Comparison of ENCODE assay signal across 20 cellular contexts in genomic region chr2:225590932-225591331, GRCh38.
DNase-seq lines count a peak whose midpoint lies in the region; ATAC-seq, FAIRE-seq and TF ChIP-seq lines count a peak whose summit lies in the region.
"Had no signal": no experiment of that assay in that cellular context is flagged by ENCODE, and none has a peak within 500 bp of the region (broad histone marks: within the 10 kb centered on the region; RNA-seq: fewer than 3 reads in every experiment).

No MANE protein-coding gene starts in this region.

- no peak overlapping the region for H3K9ac ChIP-seq in K562 (ENCODE audit: insufficient read depth in 1 of 2, low read depth in 2 of 2, low read length in 2 of 2)
- H3K9ac ChIP-seq: GM23248 had no signal

- H3K27ac ChIP-seq in K562 (ENCODE audit: extremely low read depth, low read depth, low read length) (no peak overlapping the region), gastroesophageal sphincter (no peak overlapping the region)
- H3K27ac ChIP-seq: C4-2B, GM23248 had no signal

- in situ Hi-C loops in K562 (cut with MboI), result no loop called here

- no peaks in the 10 kb centered on the region for H3K36me3 ChIP-seq in K562 (ENCODE audit: control insufficient read depth, insufficient read depth, low read length)
- H3K36me3 ChIP-seq in gastroesophageal sphincter, result no peaks in the 10 kb centered on the region
- H3K36me3 ChIP-seq: HAP-1 had no signal

- H3K4me3 ChIP-seq in K562, result no peak overlapping the region
- no peak overlapping the region for H3K4me3 ChIP-seq in gastroesophageal sphincter
- H3K4me3 ChIP-seq: GM23248, HAP-1 had no signal

- H3K9me1 ChIP-seq in K562 (ENCODE audit: control insufficient read depth, insufficient read depth, low read length), result no peaks in the 10 kb centered on the region

- H3K4me3 Mint-ChIP-seq in stimulated activated effector memory CD8-positive, alpha-beta T cell treated with anti-CD3 and anti-CD28 coated beads, Interleukin-12 subunit alpha, Interleukin-12 subunit beta, amount 100 ng/mL, for 72 hours, result no peak overlapping the region
- no peak overlapping the region for H3K4me3 Mint-ChIP-seq in natural killer cell treated with Interleukin-12 subunit alpha and Interleukin-12 subunit beta and Interleukin-15 and Interleukin-18, amount 100 ng/mL, for 72 hours
- H3K4me3 Mint-ChIP-seq: CD4-positive, alpha-beta T cell had no signal

- no peaks in the 10 kb centered on the region for H3K36me3 Mint-ChIP-seq in stimulated activated effector memory CD8-positive, alpha-beta T cell treated with anti-CD3 and anti-CD28 coated beads, Interleukin-12 subunit alpha, Interleukin-12 subunit beta, amount 100 ng/mL, for 72 hours
- no peaks in the 10 kb centered on the region for H3K36me3 Mint-ChIP-seq in natural killer cell treated with Interleukin-12 subunit alpha and Interleukin-12 subunit beta and Interleukin-15 and Interleukin-18, amount 100 ng/mL, for 72 hours

- H3K79me2 ChIP-seq in K562 (ENCODE audit: control insufficient read depth, insufficient read depth, low read length), result no peaks in the 10 kb centered on the region

- DNase-seq in HT1080 (ENCODE audit: low read depth) (peak; percentile 6), K562 (ENCODE audit: extremely low read depth in 1 of 4, low spot score in 3 of 4) (peak in 2 of 4 experiments; percentile 13 to 24), T-helper 1 cell (no peak), superior temporal gyrus (ENCODE audit: extremely low spot score) (no peak)
- no peak for DNase-seq in stimulated activated effector memory CD8-positive, alpha-beta T cell treated with anti-CD3 and anti-CD28 coated beads, Interleukin-12 subunit alpha, Interleukin-12 subunit beta, amount 100 ng/mL, for 72 hours (ENCODE audit: low spot score in 2 of 2)
- no peak for DNase-seq in natural killer cell treated with Interleukin-12 subunit alpha and Interleukin-12 subunit beta and Interleukin-15 and Interleukin-18, amount 100 ng/mL, for 72 hours (ENCODE audit: low spot score)
- DNase-seq: ACHN; AML-193; Caco-2; CD4-positive, alpha-beta T cell; GM23248; IMR-90 had no signal

- POLR2A ChIA-PET in K562 (lab: Yijun Ruan, JAX), result no interaction called here

- H2AFZ ChIP-seq in K562 (ENCODE audit: low read depth, low read length), result no peak overlapping the region
- H2AFZ ChIP-seq: GM23248 had no signal

- H3K9me3 Mint-ChIP-seq in stimulated activated effector memory CD8-positive, alpha-beta T cell treated with anti-CD3 and anti-CD28 coated beads, Interleukin-12 subunit alpha, Interleukin-12 subunit beta, amount 100 ng/mL, for 72 hours, result no peaks in the 10 kb centered on the region
- no peaks in the 10 kb centered on the region for H3K9me3 Mint-ChIP-seq in natural killer cell treated with Interleukin-12 subunit alpha and Interleukin-12 subunit beta and Interleukin-15 and Interleukin-18, amount 100 ng/mL, for 72 hours
- H3K9me3 Mint-ChIP-seq: CD4-positive, alpha-beta T cell had no signal

- no peak for TF ChIP-seq POLR2A in K562 (conservative IDR thresholded peaks at IDR 0.05)
- TF ChIP-seq POLR2A in gastroesophageal sphincter (IDR thresholded peaks at IDR 0.05), result no peak

- peak in 1 of 2 experiments; percentile 47; a peak in 2 of 4 replicates for TF ChIP-seq RAD21 in K562 (CRISPR knock-in tag; conservative IDR thresholded peaks at IDR 0.05 in 1 of 2, IDR thresholded peaks at IDR 0.05 in 1 of 2)

- CTCF ChIA-PET in K562 (lab: Yijun Ruan, JAX; ENCODE audit: low intra/inter-chr PET ratio), result interaction anchor here (0.6 kb wide), 1 partner anchor 971 kb away, joined by 3 read pairs; no protein-coding TSS in a partner anchor

- TF ChIP-seq CTCF in K562 (IDR thresholded peaks at IDR 0.05 in 2 of 3, conservative IDR thresholded peaks at IDR 0.05 in 1 of 3; ENCODE audit: insufficient read depth in 2 of 3, low read depth in 1 of 3, low read length in 3 of 3) (0 out of 6 replicates have a peak, but pooled peaks of 1 of the 3 experiments have one; percentile 13), gastroesophageal sphincter (IDR thresholded peaks at IDR 0.05) (no peak)

- H3K9me3 ChIP-seq in K562 (replicated peaks; ENCODE audit: control insufficient read depth, insufficient read depth, low read depth, low read length) (no peaks in the 10 kb centered on the region), gastroesophageal sphincter (no peaks in the 10 kb centered on the region)
- H3K9me3 ChIP-seq: Caco-2, HAP-1 had no signal

- no peaks in the 10 kb centered on the region for H3K4me1 Mint-ChIP-seq in stimulated activated effector memory CD8-positive, alpha-beta T cell treated with anti-CD3 and anti-CD28 coated beads, Interleukin-12 subunit alpha, Interleukin-12 subunit beta, amount 100 ng/mL, for 72 hours
- no peaks in the 10 kb centered on the region for H3K4me1 Mint-ChIP-seq in natural killer cell treated with Interleukin-12 subunit alpha and Interleukin-12 subunit beta and Interleukin-15 and Interleukin-18, amount 100 ng/mL, for 72 hours (ENCODE audit: low read depth in 2 of 2)

- TF ChIP-seq EP300 in K562 (IDR thresholded peaks at IDR 0.05; ENCODE audit: low read length), result no peak
- TF ChIP-seq EP300 in gastroesophageal sphincter (IDR thresholded peaks at IDR 0.05), result no peak

- H3K27me3 ChIP-seq in K562 (ENCODE audit: control insufficient read depth in 2 of 2, insufficient read depth in 2 of 2, low read length in 2 of 2) (no peaks in the 10 kb centered on the region), gastroesophageal sphincter (no peaks in the 10 kb centered on the region)

- 3% methylated on average over 3 of the region's 3 CpGs for WGBS in K562 (ENCODE audit: insufficient coverage, low coverage, missing lambda C conversion rate)
- WGBS in gastroesophageal sphincter (ENCODE audit: low coverage in 1 of 2), 2 donors, result 91 to 95% methylated on average over 1 to 3 of the region's 3 CpGs

- peaks cover 0 to 13% of the 10 kb centered on the region in 2 donors for H3K27me3 Mint-ChIP-seq in natural killer cell treated with Interleukin-12 subunit alpha and Interleukin-12 subunit beta and Interleukin-15 and Interleukin-18, amount 100 ng/mL, for 72 hours
- H3K27me3 Mint-ChIP-seq: CD4-positive, alpha-beta T cell had no signal

- FAIRE-seq in K562 (lab: Jason Lieb, UNC), result no peak
- FAIRE-seq: A204.1, D721Med, G401.6, GM12891, GM19239 had no signal

- no peak overlapping the region for H3K27ac Mint-ChIP-seq in stimulated activated effector memory CD8-positive, alpha-beta T cell treated with anti-CD3 and anti-CD28 coated beads, Interleukin-12 subunit alpha, Interleukin-12 subunit beta, amount 100 ng/mL, for 72 hours
- no peak overlapping the region for H3K27ac Mint-ChIP-seq in natural killer cell treated with Interleukin-12 subunit alpha and Interleukin-12 subunit beta and Interleukin-15 and Interleukin-18, amount 100 ng/mL, for 72 hours
- H3K27ac Mint-ChIP-seq: CD4-positive, alpha-beta T cell had no signal

- BruUV-seq in K562 (replicated peaks; lab: Mats Ljungman, UMichigan), result no TSS peak

- ATAC-seq in K562 (peak; percentile 89), gastroesophageal sphincter (peak; percentile 34)
- ATAC-seq in stimulated activated effector memory CD8-positive, alpha-beta T cell treated with anti-CD3 and anti-CD28 coated beads, Interleukin-12 subunit alpha, Interleukin-12 subunit beta, amount 100 ng/mL, for 72 hours, result peak; percentile 39
- no peak for ATAC-seq in natural killer cell treated with Interleukin-12 subunit alpha and Interleukin-12 subunit beta and Interleukin-15 and Interleukin-18, amount 100 ng/mL, for 72 hours

- intact Hi-C loops in K562 (cut with micrococcal nuclease), result loop anchor here (1.0 kb wide), 1 partner anchor 69 kb away; no protein-coding TSS in a partner anchor

- H3K4me1 ChIP-seq in K562 (replicated peaks in 1 of 2; ENCODE audit: control insufficient read depth in 2 of 2, insufficient read depth in 2 of 2, low read length in 2 of 2) (no peaks in the 10 kb centered on the region), gastroesophageal sphincter (no peaks in the 10 kb centered on the region)
- H3K4me1 ChIP-seq: Caco-2, HAP-1 had no signal

- H3K4me2 ChIP-seq in K562 (ENCODE audit: insufficient read depth, low read length), result no peak overlapping the region

- H4K20me1 ChIP-seq in K562 (replicated peaks; ENCODE audit: control insufficient read depth, insufficient read depth, low read length), result no peaks in the 10 kb centered on the region

TF ChIP-seq in K562, 482 proteins besides CTCF, POLR2A, EP300 and RAD21:
- TF ChIP-seq FOXA1 (IDR thresholded peaks at IDR 0.05; ENCODE audit: borderline replicate concordance) (no peak), CBFB (CRISPR knock-in tag; IDR thresholded peaks at IDR 0.05) (no peak), CBFA2T3 (IDR thresholded peaks at IDR 0.05) (0 out of 2 replicates have a peak, but pooled peaks have one; percentile 10)

Comparison
In these comparisons a context has a peak if more than half of its experiments do, and no peak if none do; other contexts are left out.
1. ATAC-seq: peak in K562 (single experiment), gastroesophageal sphincter (single experiment) and stimulated activated effector memory CD8-positive, alpha-beta T cell treated with anti-CD3 and anti-CD28 coated beads, Interleukin-12 subunit alpha, Interleukin-12 subunit beta, amount 100 ng/mL, for 72 hours (single experiment); none in natural killer cell treated with Interleukin-12 subunit alpha and Interleukin-12 subunit beta and Interleukin-15 and Interleukin-18, amount 100 ng/mL, for 72 hours (0 of 2).